ENCODE assay signal across 30 cellular contexts in genomic region chr7:98575878-98576277, GRCh38. TPM values are rescaled to one million over a fixed set of nuclear protein-coding genes. Genes with fewer than 3 reads are reported as not detected.
"Had no signal": no experiment of that assay in that cellular context is flagged by ENCODE, and none has a peak within 500 bp of the region (broad histone marks: within the 10 kb centered on the region; RNA-seq: fewer than 3 reads in every experiment).

No MANE protein-coding gene starts in this region.

- DNase-seq: activated effector memory CD4-positive, alpha-beta T cell treated with anti-CD3 and anti-CD28 coated beads, Interleukin-2, amount 50 U/mL, for 16 hours; activated effector memory CD4-positive, alpha-beta T cell treated with Interleukin-2 at 50 U/mL for 16 hours; activated gamma-delta T cell; activated naive CD4-positive, alpha-beta T cell; activated naive CD4-positive, alpha-beta T cell treated with anti-CD3 and anti-CD28 coated beads for 36 hours; activated naive CD4-positive, alpha-beta T cell treated with anti-CD3 and anti-CD28 coated beads, Interleukin-2, amount 10 ng/mL, durations not matched to agents 7 days and 5 days; activated naive CD4-positive, alpha-beta T cell treated with anti-CD3 and anti-CD28 coated beads, Interleukin-2, amount 50 U/mL, for 16 hours; activated naive CD4-positive, alpha-beta T cell treated with Interleukin-2 at 50 U/mL for 16 hours; activated naive CD8-positive, alpha-beta T cell treated with anti-CD3 and anti-CD28 coated beads for 36 hours; activated naive CD8-positive, alpha-beta T cell treated with anti-CD3 and anti-CD28 coated beads, Interleukin-2, amount 10 ng/mL, durations not matched to agents 7 days and 5 days; activated naive CD8-positive, alpha-beta T cell treated with anti-CD3 and anti-CD28 coated beads, Interleukin-2, amount 50 U/mL, for 24 hours; activated T-cell treated with anti-CD3 and anti-CD28 coated beads, Interleukin-2, amount 50 U/mL, for 24 hours; activated T-cell treated with anti-CD3 and anti-CD28 coated beads, Interleukin-2, amount 50 U/mL, for 4 hours; activated T-cell treated with anti-CD3 and anti-CD28 coated beads, Interleukin-2, amount 50 U/mL, for 48 hours; activated T-cell treated with anti-CD3 and anti-CD28 coated beads, Interleukin-2, amount 50 U/mL, for 72 hours; adrenal gland; amniotic stem cell; amygdala; anterior cingulate cortex; aorta; body of pancreas; brain microvascular endothelial cell; caudate nucleus; central memory CD4-positive, alpha-beta T cell; cerebellar nuclear complex had no signal

- H3K36me3 ChIP-seq: adrenal gland, ascending aorta, brain microvascular endothelial cell, breast epithelium, cardiac muscle cell had no signal

- H3K27ac ChIP-seq: adrenal gland, ascending aorta, body of pancreas, brain microvascular endothelial cell, breast epithelium, cardiac muscle cell had no signal

- H3K4me1 ChIP-seq: ascending aorta, body of pancreas, breast epithelium had no signal

- H3K4me3 ChIP-seq: adrenal gland, ascending aorta, body of pancreas, breast epithelium, cardiac muscle cell had no signal

- ATAC-seq: activated naive CD4-positive, alpha-beta T cell treated with anti-CD3 and anti-CD28 coated beads, Interleukin-2, amount 50 U/mL, for 72 hours; activated naive CD8-positive, alpha-beta T cell treated with anti-CD3 and anti-CD28 coated beads, Interleukin-2, amount 50 U/mL, for 24 hours; activated T-cell treated with anti-CD3 and anti-CD28 coated beads, Interleukin-2, amount 50 U/mL, for 4 hours; activated T-cell treated with anti-CD3 and anti-CD28 coated beads, Interleukin-2, amount 50 U/mL, for 72 hours; activated T-helper 17 cell treated with anti-CD3 and anti-CD28 coated beads, Interleukin-2, amount 50 U/mL, for 72 hours; body of pancreas had no signal

- H3K9me3 ChIP-seq: body of pancreas had no signal

RNA-seq across cellular contexts. Expression of gene NPTX2, which starts 41.2 kb away (rescaled TPM):
- total RNA-seq: activated naive CD4-positive, alpha-beta T cell treated with anti-CD3 and anti-CD28 coated beads for 36 hours; activated naive CD4-positive, alpha-beta T cell treated with anti-CD3 and anti-CD28 coated beads, Interleukin-2, amount 50 U/mL, for 72 hours; activated naive CD8-positive, alpha-beta T cell treated with anti-CD3 and anti-CD28 coated beads for 36 hours; activated naive CD8-positive, alpha-beta T cell treated with anti-CD3 and anti-CD28 coated beads, Interleukin-2, amount 10 ng/mL, durations not matched to agents 7 days and 5 days; activated T-helper 17 cell treated with anti-CD3 and anti-CD28 coated beads, Interleukin-2, amount 50 U/mL, for 72 hours; cardiac muscle cell had no signal
